Comparison of ENCODE assay signal across 8 cellular contexts in genomic region chr3:112531358-112531781, GRCh38. TPM values are rescaled to one million over a fixed set of nuclear protein-coding genes. Genes with fewer than 3 reads are reported as not detected.
DNase-seq lines count a peak whose midpoint lies in the region; ATAC-seq, FAIRE-seq and TF ChIP-seq lines count a peak whose summit lies in the region.

No MANE protein-coding gene starts in this region.

- H3K4me1 ChIP-seq in small intestine (ENCODE audit: control insufficient read depth in 2 of 2, insufficient read depth in 1 of 2, low read depth in 1 of 2, low read length in 1 of 2) = no peaks in the 10 kb centered on the region

- ATAC-seq in GM21723 (IDR thresholded peaks at IDR 0.05; ENCODE audit: unreplicated experiment) = no peak
- no peak for ATAC-seq in HG03469 (IDR thresholded peaks at IDR 0.05; ENCODE audit: unreplicated experiment)

- H3K4me3 ChIP-seq in fibroblast of the aortic adventitia (ENCODE audit: low read depth, low read length) (no peak overlapping the region), small intestine (ENCODE audit: low read depth in 1 of 2, low read length in 2 of 2) (no peak overlapping the region)

- peak; percentile 7 for DNase-seq in AG08396 (ENCODE audit: low spot score)
- peak; percentile 42 for DNase-seq in GM13976 (ENCODE audit: low spot score)
- DNase-seq in SK-N-DZ (ENCODE audit: low spot score) = peak; percentile 21
- peak; percentile 73 for DNase-seq in fibroblast of the aortic adventitia (ENCODE audit: low read depth)
- DNase-seq in small intestine = peak; percentile 14
- no peak for DNase-seq in OCI-M2 (lab: John Stamatoyannopoulos, UW; ENCODE audit: unreplicated experiment)

- WGBS in small intestine, 3 donors = 5 to 11% (median 6%) methylated on average over 1 of the region's 1 CpG

- no peak overlapping the region for H3K27ac ChIP-seq in small intestine (ENCODE audit: low read depth in 1 of 2, low read length in 1 of 2)

- H3K36me3 ChIP-seq in small intestine (ENCODE audit: control insufficient read depth in 2 of 2, insufficient read depth in 2 of 2, low read length in 2 of 2) = peaks cover 3 to 11% of the 10 kb centered on the region in 2 donors

- in situ Hi-C loops in GM13976 (cut with MboI; ENCODE audit: low sequenced_read_pairs, unreplicated experiment) = no loop called here

- H3K9me3 ChIP-seq in small intestine (ENCODE audit: control insufficient read depth, low read depth) = no peaks in the 10 kb centered on the region

- TF ChIP-seq CTCF in GM13976 (IDR thresholded peaks at IDR 0.05; ENCODE audit: borderline replicate concordance, control extremely low read depth, extremely low read depth, insufficient read depth, missing control alignments) (peak; percentile 2), fibroblast of the aortic adventitia (IDR thresholded peaks at IDR 0.05; ENCODE audit: insufficient read depth, low read length) (peak; percentile 47)

- no peak for FAIRE-seq in small intestine (lab: Jason Lieb, UNC)

- no peaks in the 10 kb centered on the region for H3K27me3 ChIP-seq in small intestine (ENCODE audit: control insufficient read depth in 2 of 2, insufficient read depth in 2 of 2, low read length in 2 of 2)

RNA-seq across cellular contexts. Expression of gene ATG3, which starts 30.4 kb away (rescaled TPM):
- 30.7 and 31.3 TPM in 2 replicates for polyA plus RNA-seq in SK-N-DZ (2014; cell fraction: cytosol; rRNA removed)
- polyA plus RNA-seq in SK-N-DZ (2014; cell fraction: nucleus; rRNA removed) = 28.1 and 33.7 TPM in 2 replicates
- 80.4 and 90.4 TPM in 2 replicates for total RNA-seq in fibroblast of the aortic adventitia (ENCODE audit: low replicate concordance)
- polyA plus RNA-seq in small intestine = 10 to 100 TPM; 60.4 to 73.0 (median 66.6) TPM

RNA-seq across cellular contexts. Expression of gene SLC35A5, which starts 30.5 kb away (rescaled TPM):
- 24.7 and 28.5 TPM in 2 replicates for polyA plus RNA-seq in SK-N-DZ (2014; cell fraction: cytosol; rRNA removed)
- polyA plus RNA-seq in SK-N-DZ (2014; cell fraction: nucleus; rRNA removed) = 21.8 and 23.0 TPM in 2 replicates
- 73.5 and 81.5 TPM in 2 replicates for total RNA-seq in fibroblast of the aortic adventitia (ENCODE audit: low replicate concordance)
- polyA plus RNA-seq in small intestine = 10 to 100 TPM in 1 of 3 donors, 1 to 10 TPM in 2; 6.2 to 19.1 (median 9.2) TPM

RNA-seq across cellular contexts. Expression of gene BTLA, which starts 32.1 kb away (rescaled TPM):
- not detected in 2 replicates for polyA plus RNA-seq in SK-N-DZ (2014; cell fraction: cytosol; rRNA removed)
- polyA plus RNA-seq in SK-N-DZ (2014; cell fraction: nucleus; rRNA removed) = not detected in 2 replicates
- total RNA-seq in fibroblast of the aortic adventitia (ENCODE audit: low replicate concordance) = not detected in 2 replicates
- under 1 TPM; 0.27 to 0.67 (median 0.49) TPM for polyA plus RNA-seq in small intestine
